ENCODE assay signal across 23 cellular contexts in the genomic region with DNA sequence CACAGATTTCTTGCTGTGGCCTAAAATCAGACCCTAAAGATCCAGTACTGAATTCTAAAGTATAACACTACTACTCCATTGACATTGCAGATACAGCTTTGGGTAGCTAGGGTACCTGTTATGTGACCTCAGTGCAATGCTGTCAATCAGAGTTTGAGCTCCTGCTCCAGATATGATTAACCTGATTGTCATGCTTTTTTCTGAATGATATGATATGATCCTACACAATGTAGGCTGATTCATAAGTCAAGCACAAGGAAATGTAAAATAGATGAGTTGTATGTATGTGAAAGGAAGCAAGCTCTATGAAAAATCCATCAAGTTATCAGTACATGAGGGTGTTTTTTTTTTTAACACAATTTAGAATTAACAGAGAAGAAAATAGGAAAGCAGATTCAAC. TPM values are rescaled to one million over a fixed set of nuclear protein-coding genes. Genes with fewer than 3 reads are reported as not detected.
A peak's percentile ranks its signal among the peaks of the same experiment; 100 is the strongest.
DNase-seq lines count a peak whose midpoint lies in the region; ATAC-seq, FAIRE-seq and TF ChIP-seq lines count a peak whose summit lies in the region.
"Had no signal": no experiment of that assay in that cellular context is flagged by ENCODE, and none has a peak within 500 bp of the region (broad histone marks: within the 10 kb centered on the region; RNA-seq: fewer than 3 reads in every experiment).

No MANE protein-coding gene starts in this region.

- no peak overlapping the region for H2BK5ac ChIP-seq in mesenchymal stem cell (ENCODE audit: low read depth, low read length, poor library complexity, severe bottlenecking)

- H3K9me3 ChIP-seq in mesenchymal stem cell (ENCODE audit: control insufficient read depth, low read length): no peaks in the 10 kb centered on the region
- H3K9me3 ChIP-seq: BLaER1, Caco-2 had no signal

- H3K36me3 ChIP-seq in bronchial epithelial cell (ENCODE audit: control insufficient read depth, insufficient read depth, low read length): no peaks in the 10 kb centered on the region
- no peaks in the 10 kb centered on the region for H3K36me3 ChIP-seq in mesenchymal stem cell (ENCODE audit: control insufficient read depth in 1 of 2, insufficient read depth in 2 of 2, low read depth in 1 of 2, low read length in 2 of 2)
- H3K36me3 ChIP-seq: BLaER1 had no signal

- H2AFZ ChIP-seq in mesenchymal stem cell (ENCODE audit: low read depth, low read length): no peak overlapping the region
- H2AFZ ChIP-seq: GM23338 had no signal

- no peak overlapping the region for H4K91ac ChIP-seq in mesenchymal stem cell (ENCODE audit: low read length)

- H3K36me3 Mint-ChIP-seq in activated T-cell treated with anti-CD3 and anti-CD28 coated beads, Interleukin-2, amount 50 U/mL, for 72 hours (ENCODE audit: insufficient read depth in 2 of 2): no peaks in the 10 kb centered on the region
- H3K36me3 Mint-ChIP-seq: CD4-positive, CD25-positive, alpha-beta regulatory T cell; CD8-positive, alpha-beta T cell had no signal

- no peak overlapping the region for H2AK5ac ChIP-seq in mesenchymal stem cell (ENCODE audit: low read length, severe bottlenecking)

- no peak overlapping the region for H3K14ac ChIP-seq in mesenchymal stem cell (ENCODE audit: low read length in 2 of 2)

- no peak overlapping the region for H3K18ac ChIP-seq in mesenchymal stem cell (ENCODE audit: low read depth in 1 of 2, low read length in 2 of 2)

- no peak overlapping the region for H3K9ac ChIP-seq in mesenchymal stem cell (ENCODE audit: low read length)
- H3K9ac ChIP-seq: BLaER1 had no signal

- no peak overlapping the region for H3K4ac ChIP-seq in mesenchymal stem cell (ENCODE audit: low read depth in 1 of 2, low read length in 2 of 2)

- H3K27me3 Mint-ChIP-seq in activated T-cell treated with anti-CD3 and anti-CD28 coated beads, Interleukin-2, amount 50 U/mL, for 72 hours (ENCODE audit: low read depth): peaks cover 26% of the 10 kb centered on the region

- H3K27ac Mint-ChIP-seq in activated T-cell treated with anti-CD3 and anti-CD28 coated beads, Interleukin-2, amount 50 U/mL, for 72 hours: peak overlapping the region; percentile 17
- H3K27ac Mint-ChIP-seq: B cell; CD4-positive, CD25-positive, alpha-beta regulatory T cell; CD8-positive, alpha-beta T cell; GM23338; H9 had no signal

- TF ChIP-seq CTCF in bronchial epithelial cell (IDR thresholded peaks at IDR 0.05; ENCODE audit: insufficient read depth, low read length, severe bottlenecking) (no peak), foreskin keratinocyte (conservative IDR thresholded peaks at IDR 0.05) (no peak)

- H3K27ac ChIP-seq in foreskin keratinocyte (no peak overlapping the region), mesenchymal stem cell (ENCODE audit: low read length, poor library complexity, severe bottlenecking) (no peak overlapping the region)
- H3K27ac ChIP-seq: 22Rv1, BLaER1, C4-2B had no signal

- no peak overlapping the region for H3K4me3 Mint-ChIP-seq in activated T-cell treated with anti-CD3 and anti-CD28 coated beads, Interleukin-2, amount 50 U/mL, for 72 hours
- H3K4me3 Mint-ChIP-seq: B cell; CD4-positive, CD25-positive, alpha-beta regulatory T cell; CD8-positive, alpha-beta T cell; GM23338; H9 had no signal

- H3K4me2 ChIP-seq in mesenchymal stem cell (ENCODE audit: low read length, poor library complexity, severe bottlenecking): no peak overlapping the region
- H3K4me2 ChIP-seq: BLaER1, GM23338 had no signal

- H2BK12ac ChIP-seq in mesenchymal stem cell (ENCODE audit: low read length in 2 of 2): no peak overlapping the region

- FAIRE-seq in bronchial epithelial cell (lab: Jason Lieb, UNC): no peak
- FAIRE-seq: A204.1, G401.6, GM12892, GM19239 had no signal

- H3K4me3 ChIP-seq in bronchial epithelial cell (ENCODE audit: low read depth, low read length) (no peak overlapping the region), mesenchymal stem cell (ENCODE audit: insufficient read depth in 1 of 2, low read depth in 1 of 2, low read length in 2 of 2) (no peak overlapping the region)
- H3K4me3 ChIP-seq: BLaER1, GM23338 had no signal

- no peak for DNase-seq in activated T-cell treated with anti-CD3 and anti-CD28 coated beads, Interleukin-2, amount 50 U/mL, for 72 hours
- DNase-seq in activated T-cell treated with anti-CD3 and anti-CD28 coated beads, Interleukin-2, amount 50 U/mL, for 1 hour: no peak
- DNase-seq in bronchial epithelial cell (ENCODE audit: low read depth): peak; percentile 74
- peak in 1 of 2 donors; percentile 68 for DNase-seq in foreskin keratinocyte
- DNase-seq in NOMO-1 treated with DMSO at 0.1 percent for 48 hours (lab: John Stamatoyannopoulos, UW; ENCODE audit: unreplicated experiment): no peak
- no peak for DNase-seq in mesenchymal stem cell
- DNase-seq: Caco-2; CD4-positive, CD25-positive, alpha-beta regulatory T cell; CD8-positive, alpha-beta T cell; DMS153; DND-41; H9 had no signal

- H3K4me1 Mint-ChIP-seq in activated T-cell treated with anti-CD3 and anti-CD28 coated beads, Interleukin-2, amount 50 U/mL, for 72 hours (ENCODE audit: low read depth): no peaks in the 10 kb centered on the region
- H3K4me1 Mint-ChIP-seq: B cell; CD4-positive, CD25-positive, alpha-beta regulatory T cell; GM23338; H9 had no signal

- H3K9me3 Mint-ChIP-seq in activated T-cell treated with anti-CD3 and anti-CD28 coated beads, Interleukin-2, amount 50 U/mL, for 72 hours: no peaks in the 10 kb centered on the region
- H3K9me3 Mint-ChIP-seq: CD8-positive, alpha-beta T cell; GM23338; H9 had no signal

- H3K79me1 ChIP-seq in mesenchymal stem cell (replicated peaks; ENCODE audit: low read length, poor library complexity, severe bottlenecking): no peaks in the 10 kb centered on the region

- H3K4me1 ChIP-seq in foreskin keratinocyte: no peaks in the 10 kb centered on the region
- no peaks in the 10 kb centered on the region for H3K4me1 ChIP-seq in mesenchymal stem cell (ENCODE audit: control insufficient read depth, insufficient read depth, low read depth, low read length)
- H3K4me1 ChIP-seq: BLaER1, Caco-2 had no signal

- H2BK120ac ChIP-seq in mesenchymal stem cell (ENCODE audit: low read depth, low read length): no peak overlapping the region

- no peak overlapping the region for H2BK15ac ChIP-seq in mesenchymal stem cell (ENCODE audit: low read depth, poor library complexity, severe bottlenecking)

- ATAC-seq in activated T-cell treated with anti-CD3 and anti-CD28 coated beads, Interleukin-2, amount 50 U/mL, for 72 hours (replicated peaks in 1 of 2): peak in 1 of 2 donors; percentile 26
- peak; percentile 72 for ATAC-seq in foreskin keratinocyte
- no peak for ATAC-seq in activated CD4-positive, CD25-positive, alpha-beta regulatory T cell treated with anti-CD3 and anti-CD28 coated beads, Interleukin-2, amount 50 U/mL, for 24 hours
- ATAC-seq: CD8-positive, alpha-beta T cell; GM23338; HCT116 had no signal

- H4K8ac ChIP-seq in mesenchymal stem cell (ENCODE audit: low read length): no peak overlapping the region

- no peak overlapping the region for H3K23ac ChIP-seq in mesenchymal stem cell (ENCODE audit: low read length in 2 of 2)

- H3K27me3 ChIP-seq in bronchial epithelial cell (ENCODE audit: control insufficient read depth, insufficient read depth, low read length): no peaks in the 10 kb centered on the region
- H3K27me3 ChIP-seq in foreskin keratinocyte: no peaks in the 10 kb centered on the region
- peaks cover 0 to 4% of the 10 kb centered on the region in 2 experiments for H3K27me3 ChIP-seq in mesenchymal stem cell (ENCODE audit: control insufficient read depth in 1 of 2, insufficient read depth in 1 of 2, low read length in 2 of 2)
- H3K27me3 ChIP-seq: BLaER1 had no signal

RNA-seq across cellular contexts. Expression of gene NR4A2, which starts 53.1 kb away (rescaled TPM):
- total RNA-seq in activated T-cell treated with anti-CD3 and anti-CD28 coated beads, Interleukin-2, amount 50 U/mL, for 72 hours: 10 to 100 TPM; 27.5 to 36.1 TPM
- total RNA-seq in bronchial epithelial cell (under 0.01 and 0.26 TPM in 2 replicates), foreskin keratinocyte (0.31 and 0.32 TPM in 2 replicates)
- 0.17 and 0.30 TPM in 2 replicates for polyA plus RNA-seq in foreskin keratinocyte
- polyA plus RNA-seq in mesenchymal stem cell (2013, experiment 1 of 2): 4.3 TPM
- polyA plus RNA-seq in mesenchymal stem cell (2013, experiment 2 of 2): 3.8 TPM

Comparison
In these comparisons a context has a peak if more than half of its experiments do, and no peak if none do; other contexts are left out.
1. RNA of gene NR4A2, which starts 53.1 kb away (total RNA-seq): 27.5 to 36.1 TPM in activated T-cell treated with anti-CD3 and anti-CD28 coated beads, Interleukin-2, amount 50 U/mL, for 72 hours; 0.31 to 0.32 TPM in foreskin keratinocyte and under 0.01 to 0.26 TPM in bronchial epithelial cell; every median in the first group is over 10 times any median in the second.